In the genomic region with DNA sequence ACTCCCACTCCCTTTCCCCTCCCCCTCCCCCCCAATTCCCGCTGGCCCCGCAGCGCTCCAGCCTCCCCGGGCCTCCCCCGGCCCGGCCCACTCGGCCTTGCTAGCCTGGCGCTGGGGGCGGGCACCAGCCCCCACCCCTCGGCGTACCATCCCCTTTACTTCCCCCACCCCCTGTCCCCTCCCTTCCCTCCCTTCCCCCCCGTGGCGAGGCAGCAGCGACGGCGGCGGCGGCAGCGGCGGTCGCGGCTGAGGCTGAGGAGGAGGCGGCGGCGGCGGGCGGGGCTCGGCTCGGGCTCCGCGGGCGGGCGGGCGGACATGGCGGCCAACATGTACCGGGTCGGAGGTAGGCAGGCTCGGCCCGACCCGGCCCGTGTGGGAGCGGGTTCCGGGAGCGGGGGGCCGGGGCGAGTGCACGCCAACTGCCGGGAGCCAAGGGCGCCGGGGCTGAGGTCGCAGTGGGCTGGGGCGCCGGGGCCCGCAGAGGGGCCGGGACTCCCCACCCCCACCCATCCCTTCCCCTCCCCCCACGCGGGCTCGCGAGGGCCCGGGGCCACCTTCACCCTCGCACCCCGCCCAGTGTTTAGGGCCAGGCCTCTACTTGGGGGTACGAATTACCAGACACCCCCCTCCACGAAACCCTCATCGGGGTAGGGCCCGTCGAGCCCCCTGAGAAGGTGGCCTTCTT, we compare ENCODE assay signal across 8 cellular contexts. TPM values are rescaled to one million over a fixed set of nuclear protein-coding genes. Genes with fewer than 3 reads are reported as not detected.
DNase-seq lines count a peak whose midpoint lies in the region; ATAC-seq lines count a peak whose summit lies in the region.

Gene MTA3 (plus strand): TSS at position 202 of the 685 bp plus-strand sequence. CDS start 114 bp downstream, at position 316.

- ATAC-seq in GM19023 (IDR thresholded peaks at IDR 0.05; ENCODE audit: unreplicated experiment), result peak; percentile 41
- no peak for ATAC-seq in GM18519 (IDR thresholded peaks at IDR 0.05; ENCODE audit: low FRiP score, unreplicated experiment)

- peak within 1 kb of the TSS; percentile 64 for H3K4me3 ChIP-seq in Jurkat, Clone E6-1 (ENCODE audit: low read length)

- DNase-seq in 8988T (peak; percentile 49), kidney tubule cell (ENCODE audit: low spot score) (peak; percentile 50)
- DNase-seq in Jurkat, Clone E6-1 (ENCODE audit: low read depth, low spot score), result no peak
- peak; percentile 35 to 55 (median 44) for DNase-seq in activated CD4-positive, CD25-positive, alpha-beta regulatory T cell (lab: John Stamatoyannopoulos, UW)
- DNase-seq in central memory CD4-positive, alpha-beta T cell, result peak; percentile 56
- peak; percentile 24 to 49 for DNase-seq in stimulated activated CD4-positive, alpha-beta T cell treated with anti-CD3 and anti-CD28 coated beads, Interleukin-15, amount 100 ng/mL, for 48 hours (ENCODE audit: low read depth in 2 of 2)

RNA-seq across cellular contexts. Expression of gene MTA3, which starts in this region (rescaled TPM):
- 52.7 TPM for polyA plus RNA-seq in Jurkat, Clone E6-1 (2012; ENCODE audit: insufficient read depth, insufficient read length)
